ENCODE assay signal across 8 cellular contexts in the genomic region with DNA sequence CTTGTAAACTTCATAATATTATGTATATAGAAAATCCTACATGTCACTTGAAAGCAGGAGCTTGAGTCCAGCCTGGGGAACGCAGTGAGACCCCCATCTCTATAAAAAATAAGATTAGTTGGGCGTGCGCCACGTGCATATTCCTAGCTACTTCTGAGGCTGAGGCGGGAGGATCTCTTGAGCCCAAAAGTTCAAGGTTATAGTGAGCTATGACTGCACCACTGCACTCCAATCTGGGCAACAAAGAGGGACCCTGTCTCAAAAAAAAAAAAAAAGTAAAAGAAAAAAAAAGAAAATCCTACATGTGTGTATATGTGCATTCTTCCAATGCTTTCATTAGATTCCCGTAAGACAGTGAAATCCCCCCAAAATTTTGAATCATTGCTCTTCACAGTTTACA. TPM values are rescaled to one million over a fixed set of nuclear protein-coding genes. Genes with fewer than 3 reads are reported as not detected.
DNase-seq lines count a peak whose midpoint lies in the region; ATAC-seq and TF ChIP-seq lines count a peak whose summit lies in the region.

No MANE protein-coding gene starts in this region.

- intact Hi-C loops in tibial artery (cut with DNase I; ENCODE audit: low total_unique reads) = no loop called here

- H3K27me3 ChIP-seq in tibial artery = no peaks in the 10 kb centered on the region

- peak overlapping the region in 1 of 2 donors; percentile 93 for H3K27ac ChIP-seq in tibial artery

- DNase-seq in activated naive CD4-positive, alpha-beta T cell treated with anti-CD3 and anti-CD28 coated beads, Interleukin-2, amount 10 ng/mL, durations not matched to agents 7 days and 5 days = no peak
- DNase-seq in activated naive CD4-positive, alpha-beta T cell (lab: John Stamatoyannopoulos, UW) = no peak
- DNase-seq in activated naive CD4-positive, alpha-beta T cell treated with anti-CD3 and anti-CD28 coated beads, Interleukin-2, amount 50 U/mL, for 72 hours (ENCODE audit: low spot score in 2 of 2) = no peak
- DNase-seq in immature natural killer cell (no peak), tibial artery (no peak), midbrain (lab: John Stamatoyannopoulos, UW) (no peak), NCI-H2029 treated with DMSO at 0.1 percent for 48 hours (lab: John Stamatoyannopoulos, UW) (no peak), NK-92 (lab: John Stamatoyannopoulos, UW; ENCODE audit: unreplicated experiment) (no peak)

- H3K4me1 Mint-ChIP-seq in activated naive CD4-positive, alpha-beta T cell treated with anti-CD3 and anti-CD28 coated beads, Interleukin-2, amount 10 ng/mL, durations not matched to agents 7 days and 5 days = peaks cover 49% of the 10 kb centered on the region
- H3K4me1 Mint-ChIP-seq in immature natural killer cell = peaks cover 43 to 75% of the 10 kb centered on the region in 2 donors

- no peaks in the 10 kb centered on the region for H3K9me3 ChIP-seq in tibial artery

- CTCF ChIA-PET in activated naive CD4-positive, alpha-beta T cell treated with anti-CD3 and anti-CD28 coated beads, Interleukin-2, amount 10 ng/mL, durations not matched to agents 7 days and 5 days (lab: Charles Lee) = interaction anchor here (0.8 to 2.8 kb wide), 3 partner anchors 10 to 37 kb away, joined by 3 to 11 read pairs (median 6); no protein-coding TSS in a partner anchor

- ATAC-seq in activated naive CD4-positive, alpha-beta T cell treated with anti-CD3 and anti-CD28 coated beads, Interleukin-2, amount 50 U/mL, for 72 hours = no peak

- H3K4me3 ChIP-seq in tibial artery = peak overlapping the region; percentile 80 to 87

- H3K4me3 Mint-ChIP-seq in activated naive CD4-positive, alpha-beta T cell treated with anti-CD3 and anti-CD28 coated beads, Interleukin-2, amount 10 ng/mL, durations not matched to agents 7 days and 5 days = peak overlapping the region; percentile 84
- peak overlapping the region; percentile 95 to 98 (median 96) for H3K4me3 Mint-ChIP-seq in immature natural killer cell

- H3K36me3 ChIP-seq in tibial artery = peaks cover 0 to 7% (median 7%) of the 10 kb centered on the region in 3 donors

- peak overlapping the region; percentile 93 for H3K27ac Mint-ChIP-seq in activated naive CD4-positive, alpha-beta T cell treated with anti-CD3 and anti-CD28 coated beads, Interleukin-2, amount 10 ng/mL, durations not matched to agents 7 days and 5 days
- peak overlapping the region; percentile 94 for H3K27ac Mint-ChIP-seq in activated naive CD4-positive, alpha-beta T cell treated with anti-CD3 and anti-CD28 coated beads, Interleukin-2, amount 50 U/mL, for 72 hours
- H3K27ac Mint-ChIP-seq in immature natural killer cell = peak overlapping the region; percentile 98 to 99 (median 99)

- peaks cover 27% of the 10 kb centered on the region for H3K36me3 Mint-ChIP-seq in activated naive CD4-positive, alpha-beta T cell treated with anti-CD3 and anti-CD28 coated beads, Interleukin-2, amount 10 ng/mL, durations not matched to agents 7 days and 5 days
- H3K36me3 Mint-ChIP-seq in activated naive CD4-positive, alpha-beta T cell treated with anti-CD3 and anti-CD28 coated beads, Interleukin-2, amount 50 U/mL, for 72 hours = peaks cover 8 to 12% of the 10 kb centered on the region in 2 donors
- H3K36me3 Mint-ChIP-seq in immature natural killer cell = peaks cover 1 to 5% (median 3%) of the 10 kb centered on the region in 3 donors

- H3K4me1 ChIP-seq in tibial artery = peaks cover 0 to 50% (median 23%) of the 10 kb centered on the region in 4 donors

- no peak for TF ChIP-seq CTCF in tibial artery (IDR thresholded peaks at IDR 0.05)

- no peaks in the 10 kb centered on the region for H3K9me3 Mint-ChIP-seq in activated naive CD4-positive, alpha-beta T cell treated with anti-CD3 and anti-CD28 coated beads, Interleukin-2, amount 10 ng/mL, durations not matched to agents 7 days and 5 days
- no peaks in the 10 kb centered on the region for H3K9me3 Mint-ChIP-seq in activated naive CD4-positive, alpha-beta T cell treated with anti-CD3 and anti-CD28 coated beads, Interleukin-2, amount 50 U/mL, for 72 hours
- H3K9me3 Mint-ChIP-seq in immature natural killer cell = no peaks in the 10 kb centered on the region

- H3K27me3 Mint-ChIP-seq in activated naive CD4-positive, alpha-beta T cell treated with anti-CD3 and anti-CD28 coated beads, Interleukin-2, amount 10 ng/mL, durations not matched to agents 7 days and 5 days = no peaks in the 10 kb centered on the region
- H3K27me3 Mint-ChIP-seq in immature natural killer cell (ENCODE audit: low read depth in 3 of 3) = peaks cover 13 to 20% (median 19%) of the 10 kb centered on the region in 3 donors

RNA-seq across cellular contexts. Expression of a gene that starts 1.7 kb away (rescaled TPM):
- 100 to 1,000 TPM in 1 of 2 donors, 10 to 100 TPM in 1; 93.9 to 124 TPM for total RNA-seq in activated naive CD4-positive, alpha-beta T cell treated with anti-CD3 and anti-CD28 coated beads, Interleukin-2, amount 50 U/mL, for 72 hours
- polyA plus RNA-seq in immature natural killer cell = 100 to 1,000 TPM; 109 to 150 (median 147) TPM

RNA-seq across cellular contexts. Expression of a gene that starts 11.2 kb away (rescaled TPM):
- total RNA-seq in activated naive CD4-positive, alpha-beta T cell treated with anti-CD3 and anti-CD28 coated beads, Interleukin-2, amount 50 U/mL, for 72 hours = 1 to 10 TPM; 2.3 to 6.7 TPM
- 1 to 10 TPM; 1.5 to 4.2 (median 2.1) TPM for polyA plus RNA-seq in immature natural killer cell
